In genomic region chr7:2732959-2733584, GRCh38 we compare ENCODE assay signal across 10 cellular contexts. TPM values are rescaled to one million over a fixed set of nuclear protein-coding genes. Genes with fewer than 3 reads are reported as not detected.
DNase-seq lines count a peak whose midpoint lies in the region; ATAC-seq and TF ChIP-seq lines count a peak whose summit lies in the region.
"Had no signal": no experiment of that assay in that cellular context is flagged by ENCODE, and none has a peak within 500 bp of the region (broad histone marks: within the 10 kb centered on the region; RNA-seq: fewer than 3 reads in every experiment).

No MANE protein-coding gene starts in this region.

- peaks cover 2 to 3% of the 10 kb centered on the region in 2 donors for H3K9me3 Mint-ChIP-seq in stimulated activated naive B cell treated with anti-CD40 and anti-IgM and Interleukin-4, amounts not matched to agents 10 μg/mL and 1 μg/mL and 100 μg/mL, for 72 hours
- H3K9me3 Mint-ChIP-seq in activated CD8-positive, alpha-beta memory T cell treated with anti-CD3 and anti-CD28 coated beads, Interleukin-2, amount 10 ng/mL, durations not matched to agents 7 days and 5 days (ENCODE audit: low read depth) = no peaks in the 10 kb centered on the region

- no peaks in the 10 kb centered on the region for H3K4me1 ChIP-seq in HEK293 (ENCODE audit: control insufficient read depth, insufficient read depth, low read length)
- H3K4me1 ChIP-seq in ascending aorta = peaks cover 4 to 5% of the 10 kb centered on the region in 2 donors
- H3K4me1 ChIP-seq in hepatocyte (ENCODE audit: insufficient read depth) = peaks cover 14% of the 10 kb centered on the region

- 61% methylated on average over 18 of the region's 18 CpGs for WGBS in hepatocyte (ENCODE audit: low lambda C conversion rate, missing lambda C conversion rate)

- H3K4me1 Mint-ChIP-seq in stimulated activated naive B cell treated with anti-CD40 and anti-IgM and Interleukin-4, amounts not matched to agents 10 μg/mL and 1 μg/mL and 100 μg/mL, for 72 hours = peaks cover 48 to 85% of the 10 kb centered on the region in 2 donors
- H3K4me1 Mint-ChIP-seq in activated CD8-positive, alpha-beta memory T cell treated with anti-CD3 and anti-CD28 coated beads, Interleukin-2, amount 10 ng/mL, durations not matched to agents 7 days and 5 days = peaks cover 15% of the 10 kb centered on the region

- no peaks in the 10 kb centered on the region for H3K27me3 Mint-ChIP-seq in stimulated activated naive B cell treated with anti-CD40 and anti-IgM and Interleukin-4, amounts not matched to agents 10 μg/mL and 1 μg/mL and 100 μg/mL, for 72 hours
- no peaks in the 10 kb centered on the region for H3K27me3 Mint-ChIP-seq in activated CD8-positive, alpha-beta memory T cell treated with anti-CD3 and anti-CD28 coated beads, Interleukin-2, amount 10 ng/mL, durations not matched to agents 7 days and 5 days

- H4K20me1 ChIP-seq in hepatocyte (ENCODE audit: insufficient read depth, poor library complexity, severe bottlenecking) = no peaks in the 10 kb centered on the region

- no peak overlapping the region for H3K4me3 ChIP-seq in HEK293 (ENCODE audit: low read depth, low read length)
- H3K4me3 ChIP-seq in ascending aorta = no peak overlapping the region
- H3K4me3 ChIP-seq in hepatocyte = no peak overlapping the region

- peaks cover 27% of the 10 kb centered on the region for H3K79me2 ChIP-seq in hepatocyte

- H3K27ac ChIP-seq in HEK293 (ENCODE audit: extremely low read depth, low read depth, low read length) (no peak overlapping the region), ascending aorta (peak overlapping the region; percentile 23 to 29), hepatocyte (peak overlapping the region; percentile 84)

- H3K9me3 ChIP-seq in HEK293 (ENCODE audit: control insufficient read depth, insufficient read depth, low read depth, low read length) (no peaks in the 10 kb centered on the region), ascending aorta (peaks cover 0 to 4% of the 10 kb centered on the region in 2 donors), hepatocyte (ENCODE audit: low read depth) (no peaks in the 10 kb centered on the region)

- H3K36me3 ChIP-seq in HEK293 (ENCODE audit: control insufficient read depth in 2 of 2, insufficient read depth in 1 of 2, low read length in 2 of 2) (peaks cover 0 to 23% of the 10 kb centered on the region in 2 experiments; a peak in 1 of 3 replicates), ascending aorta (peaks cover 0 to 17% of the 10 kb centered on the region in 2 donors), hepatocyte (replicated peaks; ENCODE audit: insufficient read depth, low read depth) (no peaks in the 10 kb centered on the region)

- POLR2A ChIA-PET in HEK293 (lab: Yijun Ruan, JAX) = no interaction called here

- no peak for ATAC-seq in stimulated activated naive B cell treated with anti-CD40 and anti-IgM and Interleukin-4, amounts not matched to agents 10 μg/mL and 1 μg/mL and 100 μg/mL, for 72 hours (replicated peaks)
- no peak for ATAC-seq in activated CD8-positive, alpha-beta memory T cell treated with anti-CD3 and anti-CD28 coated beads, Interleukin-2, amount 10 ng/mL, durations not matched to agents 7 days and 5 days
- ATAC-seq in GM21619 (IDR thresholded peaks at IDR 0.05; ENCODE audit: unreplicated experiment) (no peak), GM18502 (IDR thresholded peaks at IDR 0.05; ENCODE audit: poor library complexity, unreplicated experiment) (no peak)

- TF ChIP-seq CTCF in HEK293 (tag by site-specific recombination; IDR thresholded peaks at IDR 0.05) (no peak), ascending aorta (IDR thresholded peaks at IDR 0.05) (no peak), hepatocyte (IDR thresholded peaks at IDR 0.05; ENCODE audit: poor library complexity) (no peak)

- peak overlapping the region; percentile 39 to 64 for H3K4me3 Mint-ChIP-seq in stimulated activated naive B cell treated with anti-CD40 and anti-IgM and Interleukin-4, amounts not matched to agents 10 μg/mL and 1 μg/mL and 100 μg/mL, for 72 hours
- no peak overlapping the region for H3K4me3 Mint-ChIP-seq in activated CD8-positive, alpha-beta memory T cell treated with anti-CD3 and anti-CD28 coated beads, Interleukin-2, amount 10 ng/mL, durations not matched to agents 7 days and 5 days

- H3K9me2 ChIP-seq in hepatocyte (replicated peaks; ENCODE audit: insufficient read depth) = no peaks in the 10 kb centered on the region

- CTCF ChIA-PET in HEK293 (lab: Yijun Ruan, JAX) = interaction anchor here (0.8 to 1.4 kb wide), 2 partner anchors 14 to 132 kb away, joined by 3 to 4 read pairs; no protein-coding TSS in a partner anchor
- CTCF ChIA-PET in activated CD8-positive, alpha-beta memory T cell treated with anti-CD3 and anti-CD28 coated beads, Interleukin-2, amount 10 ng/mL, durations not matched to agents 7 days and 5 days (lab: Charles Lee) = no interaction called here

- peaks cover 48 to 76% of the 10 kb centered on the region in 2 donors for H3K36me3 Mint-ChIP-seq in stimulated activated naive B cell treated with anti-CD40 and anti-IgM and Interleukin-4, amounts not matched to agents 10 μg/mL and 1 μg/mL and 100 μg/mL, for 72 hours
- H3K36me3 Mint-ChIP-seq in activated CD8-positive, alpha-beta memory T cell treated with anti-CD3 and anti-CD28 coated beads, Interleukin-2, amount 10 ng/mL, durations not matched to agents 7 days and 5 days = no peaks in the 10 kb centered on the region

- no peak overlapping the region for H2AFZ ChIP-seq in hepatocyte

- H3K27ac Mint-ChIP-seq in stimulated activated naive B cell treated with anti-CD40 and anti-IgM and Interleukin-4, amounts not matched to agents 10 μg/mL and 1 μg/mL and 100 μg/mL, for 72 hours = peak overlapping the region; percentile 70
- H3K27ac Mint-ChIP-seq in activated CD8-positive, alpha-beta memory T cell treated with anti-CD3 and anti-CD28 coated beads, Interleukin-2, amount 10 ng/mL, durations not matched to agents 7 days and 5 days = no peak overlapping the region

- H3K27me3 ChIP-seq in ascending aorta (no peaks in the 10 kb centered on the region), hepatocyte (no peaks in the 10 kb centered on the region)

- intact Hi-C loops in ascending aorta (cut with DNase I) = no loop called here

- peak overlapping the region; percentile 7 for H3K4me2 ChIP-seq in hepatocyte

- DNase-seq in ascending aorta (ENCODE audit: low spot score in 2 of 2) = peak in 1 of 2 donors; percentile 81
- DNase-seq in hepatocyte (ENCODE audit: low spot score) = peak; percentile 77
- DNase-seq in stimulated activated naive B cell treated with anti-CD40 and anti-IgM and Interleukin-4, amounts not matched to agents 10 μg/mL and 1 μg/mL and 100 μg/mL, for 72 hours = no peak
- no peak for DNase-seq in activated CD8-positive, alpha-beta memory T cell treated with anti-CD3 and anti-CD28 coated beads, Interleukin-2, amount 10 ng/mL, durations not matched to agents 7 days and 5 days
- DNase-seq in DMS79 treated with DMSO at 0.1 percent for 48 hours (lab: John Stamatoyannopoulos, UW) = no peak
- DNase-seq: NCI-H510A, retina had no signal

TF ChIP-seq in HEK293, 187 proteins besides CTCF, POLR2A, EP300 and RAD21:
- TF ChIP-seq ZBTB21 (tag by site-specific recombination; IDR thresholded peaks at IDR 0.05) = no peak
- TF ChIP-seq, protein P1, sequence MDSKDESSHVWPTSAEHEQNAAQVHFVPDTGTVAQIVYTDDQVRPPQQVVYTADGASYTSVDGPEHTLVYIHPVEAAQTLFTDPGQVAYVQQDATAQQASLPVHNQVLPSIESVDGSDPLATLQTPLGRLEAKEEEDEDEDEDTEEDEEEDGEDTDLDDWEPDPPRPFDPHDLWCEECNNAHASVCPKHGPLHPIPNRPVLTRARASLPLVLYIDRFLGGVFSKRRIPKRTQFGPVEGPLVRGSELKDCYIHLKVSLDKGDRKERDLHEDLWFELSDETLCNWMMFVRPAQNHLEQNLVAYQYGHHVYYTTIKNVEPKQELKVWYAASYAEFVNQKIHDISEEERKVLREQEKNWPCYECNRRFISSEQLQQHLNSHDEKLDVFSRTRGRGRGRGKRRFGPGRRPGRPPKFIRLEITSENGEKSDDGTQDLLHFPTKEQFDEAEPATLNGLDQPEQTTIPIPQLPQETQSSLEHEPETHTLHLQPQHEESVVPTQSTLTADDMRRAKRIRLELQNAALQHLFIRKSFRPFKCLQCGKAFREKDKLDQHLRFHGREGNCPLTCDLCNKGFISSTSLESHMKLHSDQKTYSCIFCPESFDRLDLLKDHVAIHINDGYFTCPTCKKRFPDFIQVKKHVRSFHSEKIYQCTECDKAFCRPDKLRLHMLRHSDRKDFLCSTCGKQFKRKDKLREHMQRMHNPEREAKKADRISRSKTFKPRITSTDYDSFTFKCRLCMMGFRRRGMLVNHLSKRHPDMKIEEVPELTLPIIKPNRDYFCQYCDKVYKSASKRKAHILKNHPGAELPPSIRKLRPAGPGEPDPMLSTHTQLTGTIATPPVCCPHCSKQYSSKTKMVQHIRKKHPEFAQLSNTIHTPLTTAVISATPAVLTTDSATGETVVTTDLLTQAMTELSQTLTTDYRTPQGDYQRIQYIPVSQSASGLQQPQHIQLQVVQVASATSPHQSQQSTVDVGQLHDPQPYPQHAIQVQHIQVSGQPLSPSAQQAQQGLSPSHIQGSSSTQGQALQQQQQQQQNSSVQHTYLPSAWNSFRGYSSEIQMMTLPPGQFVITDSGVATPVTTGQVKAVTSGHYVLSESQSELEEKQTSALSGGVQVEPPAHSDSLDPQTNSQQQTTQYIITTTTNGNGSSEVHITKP (tag by site-specific recombination; IDR thresholded peaks at IDR 0.05) = peak; percentile 71

RNA-seq across cellular contexts. Expression of gene AMZ1, which starts 45.1 kb away (rescaled TPM):
- total RNA-seq in ascending aorta = not detected
- total RNA-seq in hepatocyte = not detected in 2 replicates
- polyA plus RNA-seq in hepatocyte = 1.4 TPM in 1 of 2 replicates, not detected in the other
- total RNA-seq in activated CD8-positive, alpha-beta memory T cell treated with anti-CD3 and anti-CD28 coated beads, Interleukin-2, amount 10 ng/mL, durations not matched to agents 7 days and 5 days = under 1 TPM; 0.29 to 0.40 TPM
